ENCODE assay signal across 20 cellular contexts in genomic region chr6:64146094-64146493, GRCh38.
"Had no signal": no experiment of that assay in that cellular context is flagged by ENCODE, and none has a peak within 500 bp of the region (broad histone marks: within the 10 kb centered on the region; RNA-seq: fewer than 3 reads in every experiment).

No MANE protein-coding gene starts in this region.

- FAIRE-seq: HepG2 had no signal

- H3K4me3 ChIP-seq: SJCRH30 had no signal

- H3K9me3 ChIP-seq: SJCRH30 had no signal

- H3K27me3 ChIP-seq: SJCRH30 had no signal

- ATAC-seq: HepG2, Panc1, SK-N-SH treated with all-trans-retinoic acid at 6 μM for 48 hours had no signal

- H3K27ac ChIP-seq: SJCRH30 had no signal

- DNase-seq: IMR-90, Karpas-422, KG1, MM.1S, NCI-H1092 treated with DMSO at 0.1 percent for 48 hours, NCI-H1436, NCI-H187, NCI-H2029, NCI-H2081 treated with DMSO at 0.1 percent for 48 hours, NCI-H2171, NCI-H226, NCI-H446, NCI-H510A, NCI-H524 treated with DMSO at 0.1 percent for 48 hours, NCI-H774, SHP77, SJCRH30 had no signal

- H3K4me1 ChIP-seq: SJCRH30 had no signal
